Comparison of ENCODE assay signal across 14 cellular contexts in genomic region chr19:5950744-5951143, GRCh38. TPM values are rescaled to one million over a fixed set of nuclear protein-coding genes. Genes with fewer than 3 reads are reported as not detected.
A peak's percentile ranks its signal among the peaks of the same experiment; 100 is the strongest.
DNase-seq lines count a peak whose midpoint lies in the region; ATAC-seq, FAIRE-seq and TF ChIP-seq lines count a peak whose summit lies in the region.
"Had no signal": no experiment of that assay in that cellular context is flagged by ENCODE, and none has a peak within 500 bp of the region (broad histone marks: within the 10 kb centered on the region; RNA-seq: fewer than 3 reads in every experiment).

No MANE protein-coding gene starts in this region.

- DNase-seq in heart left ventricle (no peak), cardiac septum (ENCODE audit: low spot score) (no peak), immature natural killer cell (no peak), substantia nigra (lab: John Stamatoyannopoulos, UW) (no peak), small intestine (no peak), cortex of kidney (lab: John Stamatoyannopoulos, UW) (no peak)
- DNase-seq in activated T-helper 1 cell treated with anti-CD3 and anti-CD28 coated beads, Interleukin-12 subunit alpha, Interleukin-12 subunit beta, Interleukin-2, Interleukin-4 antibody, amounts not matched to agents 30 ng/mL and 10 ng/mL and 1 ng/mL, durations not matched to agents 14 hours and 24 hours and 36 hours (ENCODE audit: low spot score) = no peak
- DNase-seq: AML-193, HFFc6, mesenchymal stem cell, psoas muscle, SW 1271 had no signal

- H3K36me3 ChIP-seq in heart left ventricle = peaks cover 0 to 11% (median 0%) of the 10 kb centered on the region in 9 donors
- no peaks in the 10 kb centered on the region for H3K36me3 ChIP-seq in small intestine (ENCODE audit: control insufficient read depth in 2 of 2, insufficient read depth in 2 of 2, low read length in 2 of 2)

- no peak for TF ChIP-seq CTCF in heart left ventricle (IDR thresholded peaks at IDR 0.05)

- H3K27ac ChIP-seq in heart left ventricle (peak overlapping the region in 9 of 12 donors; percentile 2 to 85 (median 66)), substantia nigra (ENCODE audit: low read depth, low read length, poor library complexity, severe bottlenecking) (peak overlapping the region; percentile 42), small intestine (ENCODE audit: low read depth in 1 of 2, low read length in 1 of 2) (no peak overlapping the region)
- H3K27ac ChIP-seq: KMS-11, psoas muscle had no signal

- no peak for FAIRE-seq in small intestine (lab: Jason Lieb, UNC)

- intact Hi-C loops in heart left ventricle (cut with DNase I) = no loop called here
- intact Hi-C loops in cardiac septum (cut with DNase I) = no loop called here
- intact Hi-C loops in activated T-helper 1 cell treated with anti-CD3 and anti-CD28 coated beads, Interleukin-12 subunit alpha, Interleukin-12 subunit beta, Interleukin-2, Interleukin-4 antibody, amounts not matched to agents 30 ng/mL and 10 ng/mL and 1 ng/mL, durations not matched to agents 14 hours and 24 hours and 36 hours (cut with micrococcal nuclease) = no loop called here

- H3K4me1 ChIP-seq in heart left ventricle (peaks cover 30 to 97% (median 94%) of the 10 kb centered on the region in 12 donors), small intestine (ENCODE audit: control insufficient read depth in 2 of 2, insufficient read depth in 1 of 2, low read depth in 1 of 2, low read length in 1 of 2) (peaks cover 2 to 37% of the 10 kb centered on the region in 2 donors)

- H3K9me3 ChIP-seq in heart left ventricle (no peaks in the 10 kb centered on the region), small intestine (ENCODE audit: control insufficient read depth, low read depth) (no peaks in the 10 kb centered on the region)
- H3K9me3 ChIP-seq: psoas muscle had no signal

- H3K27me3 Mint-ChIP-seq in activated T-helper 1 cell treated with anti-CD3 and anti-CD28 coated beads, Interleukin-12 subunit alpha, Interleukin-12 subunit beta, Interleukin-2, Interleukin-4 antibody, amounts not matched to agents 30 ng/mL and 10 ng/mL and 1 ng/mL, durations not matched to agents 14 hours and 24 hours and 36 hours (ENCODE audit: insufficient read depth) = no peaks in the 10 kb centered on the region
- H3K27me3 Mint-ChIP-seq in immature natural killer cell (ENCODE audit: low read depth in 3 of 3) = peaks cover 0 to 4% (median 2%) of the 10 kb centered on the region in 3 donors

- H3K9me3 Mint-ChIP-seq in activated T-helper 1 cell treated with anti-CD3 and anti-CD28 coated beads, Interleukin-12 subunit alpha, Interleukin-12 subunit beta, Interleukin-2, Interleukin-4 antibody, amounts not matched to agents 30 ng/mL and 10 ng/mL and 1 ng/mL, durations not matched to agents 14 hours and 24 hours and 36 hours = no peaks in the 10 kb centered on the region
- H3K9me3 Mint-ChIP-seq in immature natural killer cell = no peaks in the 10 kb centered on the region
- H3K9me3 Mint-ChIP-seq: HFFc6 had no signal

- H3K4me1 Mint-ChIP-seq in activated T-helper 1 cell treated with anti-CD3 and anti-CD28 coated beads, Interleukin-12 subunit alpha, Interleukin-12 subunit beta, Interleukin-2, Interleukin-4 antibody, amounts not matched to agents 30 ng/mL and 10 ng/mL and 1 ng/mL, durations not matched to agents 14 hours and 24 hours and 36 hours (ENCODE audit: low read depth) = peaks cover 70% of the 10 kb centered on the region
- H3K4me1 Mint-ChIP-seq in immature natural killer cell = peaks cover 79 to 90% of the 10 kb centered on the region in 2 donors

- H3K4me3 Mint-ChIP-seq in activated T-helper 1 cell treated with anti-CD3 and anti-CD28 coated beads, Interleukin-12 subunit alpha, Interleukin-12 subunit beta, Interleukin-2, Interleukin-4 antibody, amounts not matched to agents 30 ng/mL and 10 ng/mL and 1 ng/mL, durations not matched to agents 14 hours and 24 hours and 36 hours = no peak overlapping the region
- no peak overlapping the region for H3K4me3 Mint-ChIP-seq in immature natural killer cell
- H3K4me3 Mint-ChIP-seq: HFFc6 had no signal

- no peak for ATAC-seq in heart left ventricle
- ATAC-seq in GM21576 (IDR thresholded peaks at IDR 0.05; ENCODE audit: unreplicated experiment) = no peak

- H3K4me3 ChIP-seq in heart left ventricle = no peak overlapping the region
- H3K4me3 ChIP-seq in small intestine (ENCODE audit: low read depth in 1 of 2, low read length in 2 of 2) = no peak overlapping the region
- H3K4me3 ChIP-seq: psoas muscle had no signal

- no peak for TF ChIP-seq POLR2A in heart left ventricle (IDR thresholded peaks at IDR 0.05)

- H3K36me3 Mint-ChIP-seq in activated T-helper 1 cell treated with anti-CD3 and anti-CD28 coated beads, Interleukin-12 subunit alpha, Interleukin-12 subunit beta, Interleukin-2, Interleukin-4 antibody, amounts not matched to agents 30 ng/mL and 10 ng/mL and 1 ng/mL, durations not matched to agents 14 hours and 24 hours and 36 hours (ENCODE audit: low read depth) = peaks cover 25% of the 10 kb centered on the region
- no peaks in the 10 kb centered on the region for H3K36me3 Mint-ChIP-seq in immature natural killer cell

- H3K27me3 ChIP-seq in heart left ventricle = no peaks in the 10 kb centered on the region
- H3K27me3 ChIP-seq in small intestine (ENCODE audit: control insufficient read depth in 2 of 2, insufficient read depth in 2 of 2, low read length in 2 of 2) = no peaks in the 10 kb centered on the region

- peak overlapping the region; percentile 67 for H3K27ac Mint-ChIP-seq in activated T-helper 1 cell treated with anti-CD3 and anti-CD28 coated beads, Interleukin-12 subunit alpha, Interleukin-12 subunit beta, Interleukin-2, Interleukin-4 antibody, amounts not matched to agents 30 ng/mL and 10 ng/mL and 1 ng/mL, durations not matched to agents 14 hours and 24 hours and 36 hours
- H3K27ac Mint-ChIP-seq in immature natural killer cell = peak overlapping the region in 4 of 6 donors; percentile 30 to 64 (median 41)
- H3K27ac Mint-ChIP-seq: HFFc6 had no signal

- WGBS in heart left ventricle, 4 donors = 42 to 64% (median 60%) methylated on average over 3 of the region's 3 CpGs
- 56 to 75% (median 70%) methylated on average over 3 of the region's 3 CpGs for WGBS in small intestine, 3 donors

RNA-seq across cellular contexts. Expression of gene RANBP3, which starts 27.2 kb away (rescaled TPM):
- total RNA-seq in heart left ventricle (10 to 100 TPM; 48.9 to 80.7 (median 58.0) TPM), cardiac septum (49.0 TPM)
- polyA plus RNA-seq in heart left ventricle (10 to 100 TPM; 29.4 to 59.7 TPM), immature natural killer cell (10 to 100 TPM in 1 of 3 donors, 1 to 10 TPM in 2; 3.2 to 14.5 (median 4.4) TPM), small intestine (10 to 100 TPM; 23.0 to 43.1 (median 33.5) TPM)
- 122 and 126 TPM in 2 replicates for total RNA-seq in activated T-helper 1 cell treated with anti-CD3 and anti-CD28 coated beads, Interleukin-12 subunit alpha, Interleukin-12 subunit beta, Interleukin-2, Interleukin-4 antibody, amounts not matched to agents 30 ng/mL and 10 ng/mL and 1 ng/mL, durations not matched to agents 14 hours and 24 hours and 36 hours

RNA-seq across cellular contexts. Expression of gene CAPS, which starts 36.7 kb away (rescaled TPM):
- total RNA-seq in heart left ventricle (1 to 10 TPM; 1.2 to 6.2 (median 3.3) TPM), cardiac septum (2.7 TPM)
- polyA plus RNA-seq in heart left ventricle (1 to 10 TPM; 2.4 to 4.8 TPM), immature natural killer cell (1 to 10 TPM in 2 of 3 donors, under 1 TPM in 1; 0.32 to 4.1 (median 2.2) TPM), small intestine (10 to 100 TPM in 2 of 3 donors, 1 to 10 TPM in 1; 8.7 to 22.7 (median 13.2) TPM)
- 3.4 and 3.6 TPM in 2 replicates for total RNA-seq in activated T-helper 1 cell treated with anti-CD3 and anti-CD28 coated beads, Interleukin-12 subunit alpha, Interleukin-12 subunit beta, Interleukin-2, Interleukin-4 antibody, amounts not matched to agents 30 ng/mL and 10 ng/mL and 1 ng/mL, durations not matched to agents 14 hours and 24 hours and 36 hours

RNA-seq across cellular contexts. Expression of gene VMAC, which starts 46.1 kb away (rescaled TPM):
- total RNA-seq in heart left ventricle = 1 to 10 TPM; 1.7 to 3.9 (median 2.3) TPM
- polyA plus RNA-seq in heart left ventricle = 1 to 10 TPM; 1.3 to 3.8 TPM
- 2.4 TPM for total RNA-seq in cardiac septum
- 3.5 and 4.2 TPM in 2 replicates for total RNA-seq in activated T-helper 1 cell treated with anti-CD3 and anti-CD28 coated beads, Interleukin-12 subunit alpha, Interleukin-12 subunit beta, Interleukin-2, Interleukin-4 antibody, amounts not matched to agents 30 ng/mL and 10 ng/mL and 1 ng/mL, durations not matched to agents 14 hours and 24 hours and 36 hours
- 1 to 10 TPM; 2.2 to 6.5 (median 5.2) TPM for polyA plus RNA-seq in immature natural killer cell
- polyA plus RNA-seq in small intestine = 1 to 10 TPM; 1.1 to 3.3 (median 2.2) TPM

RNA-seq across cellular contexts. Expression of gene NDUFA11, which starts 47.2 kb away (rescaled TPM):
- 100 to 1,000 TPM; 388 to 533 (median 476) TPM for total RNA-seq in heart left ventricle
- polyA plus RNA-seq in heart left ventricle = 100 to 1,000 TPM; 791 to 945 TPM
- total RNA-seq in cardiac septum = 414 TPM
- total RNA-seq in activated T-helper 1 cell treated with anti-CD3 and anti-CD28 coated beads, Interleukin-12 subunit alpha, Interleukin-12 subunit beta, Interleukin-2, Interleukin-4 antibody, amounts not matched to agents 30 ng/mL and 10 ng/mL and 1 ng/mL, durations not matched to agents 14 hours and 24 hours and 36 hours = 230 and 243 TPM in 2 replicates
- polyA plus RNA-seq in immature natural killer cell = 100 to 1,000 TPM; 329 to 666 (median 378) TPM
- polyA plus RNA-seq in small intestine = 100 to 1,000 TPM; 428 to 576 (median 523) TPM

Comparison
In these comparisons a context has a peak if more than half of its experiments do, and no peak if none do; other contexts are left out.
1. H3K27ac ChIP-seq: peak in heart left ventricle (9 of 12) and substantia nigra (single experiment); none in small intestine (0 of 2).